Comparison of ENCODE assay signal across 10 cellular contexts in genomic region chr2:218859994-218860831, GRCh38. TPM values are rescaled to one million over a fixed set of nuclear protein-coding genes. Genes with fewer than 3 reads are reported as not detected.
DNase-seq lines count a peak whose midpoint lies in the region; ATAC-seq lines count a peak whose summit lies in the region.
"Had no signal": no experiment of that assay in that cellular context is flagged by ENCODE, and none has a peak within 500 bp of the region (broad histone marks: within the 10 kb centered on the region; RNA-seq: fewer than 3 reads in every experiment).

No MANE protein-coding gene starts in this region.

- H3K4me3 ChIP-seq in SJSA1, result 0 out of 2 replicates have a peak overlapping the region, but pooled peaks have one; percentile 8

- DNase-seq in ELF-1 (ENCODE audit: low read depth, low spot score) (peak; percentile 42), SJSA1 (ENCODE audit: low read depth in 1 of 2, low spot score in 2 of 2) (no peak), head of caudate nucleus (peak in 40 of 42 donors; percentile 34 to 86 (median 60)), retina (peak; percentile 55), NCI-H1436 treated with DMSO at 0.1 percent for 48 hours (lab: John Stamatoyannopoulos, UW) (no peak), NCI-H524 treated with DMSO at 0.1 percent for 48 hours (lab: John Stamatoyannopoulos, UW) (no peak)
- DNase-seq: brain microvascular endothelial cell had no signal

- no peak overlapping the region for H3K27ac ChIP-seq in SJSA1
- H3K27ac ChIP-seq: brain microvascular endothelial cell had no signal

- H3K4me1 ChIP-seq in SJSA1 (replicated peaks), result peaks cover 13% of the 10 kb centered on the region

- no peaks in the 10 kb centered on the region for H3K36me3 ChIP-seq in SJSA1
- H3K36me3 ChIP-seq: brain microvascular endothelial cell had no signal

- peaks cover 73% of the 10 kb centered on the region for H3K27me3 ChIP-seq in SJSA1 (replicated peaks)

- intact Hi-C loops in head of caudate nucleus (cut with DNase I), result no loop called here

- ATAC-seq in HG02840 (IDR thresholded peaks at IDR 0.05; ENCODE audit: low FRiP score, unreplicated experiment) (no peak), GM18502 (IDR thresholded peaks at IDR 0.05; ENCODE audit: poor library complexity, unreplicated experiment) (no peak)

- no peaks in the 10 kb centered on the region for H3K9me3 ChIP-seq in SJSA1 (replicated peaks)

RNA-seq across cellular contexts. Expression of gene WNT6, which starts 0.6 kb away (rescaled TPM):
- not detected in 2 replicates for total RNA-seq in SJSA1 (2014; rRNA removed; shearing (Covaris generic))

RNA-seq across cellular contexts. Expression of gene WNT10A, which starts 20.4 kb away (rescaled TPM):
- total RNA-seq in SJSA1 (2014; rRNA removed; shearing (Covaris generic)), result not detected in 2 replicates

RNA-seq across cellular contexts. Expression of gene PRKAG3, which starts 28.6 kb away (rescaled TPM):
- total RNA-seq in SJSA1 (2014; rRNA removed; shearing (Covaris generic)), result not detected in 2 replicates
- total RNA-seq: liver had no signal

Comparison
In these comparisons a context has a peak if more than half of its experiments do, and no peak if none do; other contexts are left out.
1. DNase-seq: peak in ELF-1 (single experiment), head of caudate nucleus (40 of 42) and retina (single experiment); none in SJSA1 (0 of 2), NCI-H1436 treated with DMSO at 0.1 percent for 48 hours (single experiment) and NCI-H524 treated with DMSO at 0.1 percent for 48 hours (single experiment).